ENCODE assay signal across 14 cellular contexts in genomic region chr11:95994340-95994728, GRCh38.
"Had no signal": no experiment of that assay in that cellular context is flagged by ENCODE, and none has a peak within 500 bp of the region (broad histone marks: within the 10 kb centered on the region; RNA-seq: fewer than 3 reads in every experiment).

No MANE protein-coding gene starts in this region.

- DNase-seq: activated B cell treated with CpG ODN at 0.5 μM for 24 hours; activated CD4-positive, alpha-beta T cell treated with anti-CD3 and anti-CD28 coated beads for 48 hours; activated CD8-positive, alpha-beta memory T cell treated with anti-CD3 and anti-CD28 coated beads, Interleukin-2, amount 50 U/mL, for 4 hours; activated CD8-positive, alpha-beta T cell treated with anti-CD3 and anti-CD28 coated beads, Interleukin-2, amount 10 ng/mL, durations not matched to agents 7 days and 5 days; activated naive CD4-positive, alpha-beta T cell treated with Interleukin-2 at 50 U/mL for 16 hours; adrenal gland; left lung; ovary; spleen; stimulated activated CD4-positive, alpha-beta T cell treated with anti-CD3 and anti-CD28 coated beads, Interleukin-1b, Interleukin-23, amount 100 ng/mL, for 48 hours; stimulated activated naive CD8-positive, alpha-beta T cell treated with anti-CD3 and anti-CD28 coated beads, Interleukin-15, amount 100 ng/mL, for 72 hours; testis had no signal

- ATAC-seq: activated CD8-positive, alpha-beta T cell treated with anti-CD3 and anti-CD28 coated beads, Interleukin-2, amount 10 ng/mL, durations not matched to agents 7 days and 5 days; left lung; stimulated activated naive CD8-positive, alpha-beta T cell treated with anti-CD3 and anti-CD28 coated beads, Interleukin-15, amount 100 ng/mL, for 72 hours had no signal

- H3K9me3 Mint-ChIP-seq: activated B cell treated with CpG ODN at 0.5 μM for 24 hours; activated T-helper 1 cell treated with anti-CD3 and anti-CD28 coated beads, Interleukin-12 subunit alpha, Interleukin-12 subunit beta, Interleukin-2, Interleukin-4 antibody, amounts not matched to agents 30 ng/mL and 10 ng/mL and 1 ng/mL, durations not matched to agents 14 hours and 24 hours and 36 hours; neural crest cell; stimulated activated naive CD8-positive, alpha-beta T cell treated with anti-CD3 and anti-CD28 coated beads, Interleukin-15, amount 100 ng/mL, for 72 hours had no signal

- H3K27ac Mint-ChIP-seq: activated B cell treated with CpG ODN at 0.5 μM for 24 hours; activated CD8-positive, alpha-beta T cell treated with anti-CD3 and anti-CD28 coated beads, Interleukin-2, amount 10 ng/mL, durations not matched to agents 7 days and 5 days; activated T-helper 1 cell treated with anti-CD3 and anti-CD28 coated beads, Interleukin-12 subunit alpha, Interleukin-12 subunit beta, Interleukin-2, Interleukin-4 antibody, amounts not matched to agents 30 ng/mL and 10 ng/mL and 1 ng/mL, durations not matched to agents 14 hours and 24 hours and 36 hours; stimulated activated naive CD8-positive, alpha-beta T cell treated with anti-CD3 and anti-CD28 coated beads, Interleukin-15, amount 100 ng/mL, for 72 hours had no signal

- H3K4me1 Mint-ChIP-seq: activated B cell treated with CpG ODN at 0.5 μM for 24 hours had no signal

- H3K27me3 Mint-ChIP-seq: activated B cell treated with CpG ODN at 0.5 μM for 24 hours; stimulated activated naive CD8-positive, alpha-beta T cell treated with anti-CD3 and anti-CD28 coated beads, Interleukin-15, amount 100 ng/mL, for 72 hours had no signal

- H3K4me3 Mint-ChIP-seq: activated B cell treated with CpG ODN at 0.5 μM for 24 hours; activated CD8-positive, alpha-beta T cell treated with anti-CD3 and anti-CD28 coated beads, Interleukin-2, amount 10 ng/mL, durations not matched to agents 7 days and 5 days; activated T-helper 1 cell treated with anti-CD3 and anti-CD28 coated beads, Interleukin-12 subunit alpha, Interleukin-12 subunit beta, Interleukin-2, Interleukin-4 antibody, amounts not matched to agents 30 ng/mL and 10 ng/mL and 1 ng/mL, durations not matched to agents 14 hours and 24 hours and 36 hours; neural crest cell; stimulated activated naive CD8-positive, alpha-beta T cell treated with anti-CD3 and anti-CD28 coated beads, Interleukin-15, amount 100 ng/mL, for 72 hours had no signal
